Comparison of ENCODE assay signal across 18 cellular contexts in the genomic region with DNA sequence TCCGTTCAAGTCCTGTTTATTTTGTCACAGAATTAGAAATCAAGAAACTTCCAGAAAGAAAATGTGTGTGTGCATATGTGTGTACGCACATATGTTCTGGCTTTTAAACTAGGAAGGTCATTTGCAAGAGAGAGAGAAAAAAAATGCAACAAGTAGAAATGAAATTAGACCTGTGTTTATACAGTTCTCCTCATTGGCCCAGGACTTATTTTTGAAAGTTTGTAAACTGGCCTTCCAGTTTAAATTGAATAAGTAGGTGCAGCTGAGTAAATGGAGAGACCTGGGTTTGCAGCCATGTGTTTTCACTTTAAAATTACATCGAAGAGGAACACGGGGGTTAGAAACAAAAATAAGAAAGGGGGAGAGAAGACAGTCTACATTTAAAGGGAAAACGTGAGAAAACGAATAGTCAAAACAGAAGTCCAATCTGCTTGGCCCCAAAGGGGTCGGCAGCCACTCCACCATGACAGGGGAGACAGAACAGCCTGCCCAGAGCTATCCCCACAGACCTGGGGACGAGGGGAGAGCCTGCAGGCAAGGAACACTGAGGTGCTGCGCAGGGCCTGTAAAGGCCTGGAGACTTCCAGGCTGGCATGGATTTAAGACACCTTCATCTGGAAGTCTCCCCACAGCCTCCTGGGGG.
"Had no signal": no experiment of that assay in that cellular context is flagged by ENCODE, and none has a peak within 500 bp of the region (broad histone marks: within the 10 kb centered on the region; RNA-seq: fewer than 3 reads in every experiment).

No MANE protein-coding gene starts in this region.

- H3K9me3 Mint-ChIP-seq: activated T-helper 2 cell treated with anti-CD3 and anti-CD28 coated beads, Interferon-gamma antibody, Interleukin-2, Interleukin-4, amounts not matched to agents 10 μg/mL and 5 μg/mL and 100 μg/mL, durations not matched to agents 14 hours and 24 hours and 36 hours; T-cell had no signal

- H3K9me3 ChIP-seq: esophagus squamous epithelium, gastrocnemius medialis, heart left ventricle, lower lobe of right lung, neutrophil, thyroid gland, uterus had no signal

- H3K27me3 ChIP-seq: cardiac muscle cell, esophagus squamous epithelium, gastrocnemius medialis, heart left ventricle, neutrophil, thyroid gland, uterus had no signal

- H3K4me1 Mint-ChIP-seq: activated naive CD4-positive, alpha-beta T cell treated with anti-CD3 and anti-CD28 coated beads, Interleukin-2, amount 10 ng/mL, durations not matched to agents 7 days and 5 days; naive B cell; T-cell had no signal

- H3K36me3 ChIP-seq: cardiac muscle cell, esophagus squamous epithelium, gastrocnemius medialis, heart left ventricle, lower lobe of right lung, neutrophil, thyroid gland, uterus had no signal

- DNase-seq: activated naive CD4-positive, alpha-beta T cell treated with anti-CD3 and anti-CD28 coated beads, Interleukin-2, amount 10 ng/mL, durations not matched to agents 7 days and 5 days; esophagus squamous epithelium; gastrocnemius medialis; heart left ventricle; lower lobe of right lung; midbrain; naive B cell; posterior cingulate gyrus; retina; stimulated activated CD4-positive, alpha-beta T cell treated with anti-CD3 and anti-CD28 coated beads, Interleukin-2, amount 100 ng/mL, for 48 hours; stimulated activated naive B cell treated with anti-CD40 and anti-IgM and Interleukin-4, amounts not matched to agents 10 μg/mL and 1 μg/mL and 100 μg/mL, for 72 hours; T-cell; T-helper 9 cell; thyroid gland; uterus had no signal

- ATAC-seq: gastrocnemius medialis; heart left ventricle; lower lobe of right lung; stimulated activated naive B cell treated with anti-CD40 and anti-IgM and Interleukin-4, amounts not matched to agents 10 μg/mL and 1 μg/mL and 100 μg/mL, for 72 hours; T-cell had no signal

- H3K27ac Mint-ChIP-seq: activated naive CD4-positive, alpha-beta T cell treated with anti-CD3 and anti-CD28 coated beads, Interleukin-2, amount 10 ng/mL, durations not matched to agents 7 days and 5 days; activated T-helper 2 cell treated with anti-CD3 and anti-CD28 coated beads, Interferon-gamma antibody, Interleukin-2, Interleukin-4, amounts not matched to agents 10 μg/mL and 5 μg/mL and 100 μg/mL, durations not matched to agents 14 hours and 24 hours and 36 hours; naive B cell; stimulated activated naive B cell treated with anti-CD40 and anti-IgM and Interleukin-4, amounts not matched to agents 10 μg/mL and 1 μg/mL and 100 μg/mL, for 72 hours; T-cell had no signal

- H3K27me3 Mint-ChIP-seq: activated naive CD4-positive, alpha-beta T cell treated with anti-CD3 and anti-CD28 coated beads, Interleukin-2, amount 10 ng/mL, durations not matched to agents 7 days and 5 days; naive B cell; stimulated activated naive B cell treated with anti-CD40 and anti-IgM and Interleukin-4, amounts not matched to agents 10 μg/mL and 1 μg/mL and 100 μg/mL, for 72 hours; T-cell had no signal

- H3K27ac ChIP-seq: cardiac muscle cell, heart left ventricle, lower lobe of right lung, neutrophil, thyroid gland, uterus had no signal

- H3K4me3 ChIP-seq: cardiac muscle cell, esophagus squamous epithelium, gastrocnemius medialis, heart left ventricle, lower lobe of right lung, thyroid gland, uterus had no signal

- H3K4me3 Mint-ChIP-seq: activated naive CD4-positive, alpha-beta T cell treated with anti-CD3 and anti-CD28 coated beads, Interleukin-2, amount 10 ng/mL, durations not matched to agents 7 days and 5 days; naive B cell; stimulated activated naive B cell treated with anti-CD40 and anti-IgM and Interleukin-4, amounts not matched to agents 10 μg/mL and 1 μg/mL and 100 μg/mL, for 72 hours; T-cell had no signal

- H3K4me1 ChIP-seq: esophagus squamous epithelium, lower lobe of right lung, thyroid gland, uterus had no signal

- H3K36me3 Mint-ChIP-seq: activated naive CD4-positive, alpha-beta T cell treated with anti-CD3 and anti-CD28 coated beads, Interleukin-2, amount 10 ng/mL, durations not matched to agents 7 days and 5 days; naive B cell; stimulated activated naive B cell treated with anti-CD40 and anti-IgM and Interleukin-4, amounts not matched to agents 10 μg/mL and 1 μg/mL and 100 μg/mL, for 72 hours; T-cell had no signal
